ENCODE assay signal across 19 cellular contexts in the genomic region with DNA sequence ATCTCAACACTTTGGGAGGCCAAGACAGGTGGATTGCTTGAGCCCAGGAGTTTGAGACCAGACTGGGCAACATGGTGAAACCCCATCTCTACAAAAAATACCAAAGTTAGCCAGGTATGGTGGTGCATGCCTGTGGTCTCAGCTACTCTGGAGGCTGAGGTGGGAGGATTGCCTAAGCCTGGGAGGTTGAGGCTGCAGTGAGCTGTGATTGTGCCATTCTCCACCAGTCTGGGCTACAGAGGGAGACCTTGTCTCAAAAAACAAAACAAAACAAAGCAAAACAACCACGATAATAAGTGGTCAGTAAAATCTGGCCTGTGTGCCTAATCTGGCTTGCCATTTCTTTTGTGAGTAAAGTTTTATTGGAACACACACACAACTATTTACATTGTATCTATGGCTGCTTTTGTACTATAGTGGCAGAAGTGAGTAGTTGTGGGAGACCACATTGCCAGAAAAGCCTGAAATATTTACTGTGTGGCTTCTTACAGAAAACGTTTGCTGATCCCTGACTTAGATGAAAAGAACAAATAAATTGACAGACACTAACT. TPM values are rescaled to one million over a fixed set of nuclear protein-coding genes. Genes with fewer than 3 reads are reported as not detected.
DNase-seq lines count a peak whose midpoint lies in the region; ATAC-seq, FAIRE-seq and TF ChIP-seq lines count a peak whose summit lies in the region.
"Had no signal": no experiment of that assay in that cellular context is flagged by ENCODE, and none has a peak within 500 bp of the region (broad histone marks: within the 10 kb centered on the region; RNA-seq: fewer than 3 reads in every experiment).

No MANE protein-coding gene starts in this region.

- H3K4me3 ChIP-seq in A549: no peak overlapping the region
- no peak overlapping the region for H3K4me3 ChIP-seq in CD8-positive, alpha-beta memory T cell (ENCODE audit: low read length)
- H3K4me3 ChIP-seq in ovary: no peak overlapping the region

- no peak for TF ChIP-seq RAD21 in A549 (conservative IDR thresholded peaks at IDR 0.05 in 1 of 2, IDR thresholded peaks at IDR 0.05 in 1 of 2)

- no peak for TF ChIP-seq POLR2A in A549 (IDR thresholded peaks at IDR 0.05; ENCODE audit: low read length)
- no peak for TF ChIP-seq POLR2A in ovary (IDR thresholded peaks at IDR 0.05)

- H3K9me3 ChIP-seq in A549: peaks cover 27% of the 10 kb centered on the region
- H3K9me3 ChIP-seq in CD8-positive, alpha-beta memory T cell (ENCODE audit: low read length): peaks cover 16% of the 10 kb centered on the region
- peaks cover 0 to 3% of the 10 kb centered on the region in 2 donors for H3K9me3 ChIP-seq in ovary

- CTCF ChIA-PET in A549 (lab: Yijun Ruan, JAX) (no interaction called here), T-cell (lab: Charles Lee) (no interaction called here)
- CTCF ChIA-PET in CD8-positive, alpha-beta memory T cell (lab: Charles Lee): no interaction called here

- no peak for FAIRE-seq in A549 (lab: Jason Lieb, UNC)
- FAIRE-seq: GM12891 had no signal

- no peak overlapping the region; a peak in 1 of 6 replicates for H3K27ac ChIP-seq in A549
- H3K27ac ChIP-seq in CD8-positive, alpha-beta memory T cell (ENCODE audit: low read depth, low read length): no peak overlapping the region
- no peak overlapping the region for H3K27ac ChIP-seq in ovary

- DNase-seq in A549 (ENCODE audit: low read depth in 1 of 2, low spot score in 1 of 2): peak in 1 of 2 experiments; percentile 11
- no peak for DNase-seq in CD8-positive, alpha-beta memory T cell
- no peak for DNase-seq in T-cell
- DNase-seq in iris pigment epithelial cell (ENCODE audit: low read depth): peak; percentile 0
- DNase-seq in kidney glomerular epithelial cell (lab: John Stamatoyannopoulos, UW): no peak
- no peak for DNase-seq in AG20443 (ENCODE audit: low spot score)
- no peak for DNase-seq in sciatic nerve (ENCODE audit: low spot score)
- DNase-seq in ovary: no peak
- DNase-seq: AML-193, GDM1, GOT3, MM.1S, NCI-H1105 treated with DMSO at 0.1 percent for 48 hours, NCI-H1694 treated with DMSO at 0.1 percent for 48 hours, NCI-H2107, NCI-H226, NCI-H524 treated with DMSO at 0.1 percent for 48 hours, SIG-M5 had no signal

- H3K27me3 Mint-ChIP-seq in CD8-positive, alpha-beta memory T cell: no peaks in the 10 kb centered on the region
- H3K27me3 Mint-ChIP-seq in T-cell: no peaks in the 10 kb centered on the region

- H3K4me1 ChIP-seq in A549 (peaks cover 9% of the 10 kb centered on the region; the same call in 2 of the 3 replicates), ovary (ENCODE audit: insufficient read depth) (no peaks in the 10 kb centered on the region)
- H3K4me1 ChIP-seq in CD8-positive, alpha-beta memory T cell (ENCODE audit: insufficient read depth, low read length): no peaks in the 10 kb centered on the region

- H3K4me1 Mint-ChIP-seq in CD8-positive, alpha-beta memory T cell: peaks cover 11 to 20% (median 12%) of the 10 kb centered on the region in 3 donors
- H3K4me1 Mint-ChIP-seq in T-cell: peaks cover 10 to 16% (median 16%) of the 10 kb centered on the region in 3 donors

- H3K9me3 Mint-ChIP-seq in CD8-positive, alpha-beta memory T cell: peaks cover 15 to 39% (median 24%) of the 10 kb centered on the region in 5 donors
- peaks cover 2 to 27% (median 13%) of the 10 kb centered on the region in 3 donors for H3K9me3 Mint-ChIP-seq in T-cell

- intact Hi-C loops in sciatic nerve (cut with DNase I) (no loop called here), ovary (cut with DNase I) (no loop called here)

- no peaks in the 10 kb centered on the region for H3K27me3 ChIP-seq in CD8-positive, alpha-beta memory T cell (ENCODE audit: insufficient read depth, low read length, poor library complexity, severe bottlenecking)
- no peaks in the 10 kb centered on the region for H3K27me3 ChIP-seq in ovary

- peaks cover 9 to 36% (median 13%) of the 10 kb centered on the region in 3 donors for H3K36me3 Mint-ChIP-seq in CD8-positive, alpha-beta memory T cell
- peaks cover 12% of the 10 kb centered on the region for H3K36me3 Mint-ChIP-seq in T-cell

- no peak overlapping the region for H3K4me3 Mint-ChIP-seq in CD8-positive, alpha-beta memory T cell
- no peak overlapping the region for H3K4me3 Mint-ChIP-seq in T-cell

- peak overlapping the region in 7 of 8 donors; percentile 5 to 81 (median 32) for H3K27ac Mint-ChIP-seq in CD8-positive, alpha-beta memory T cell
- peak overlapping the region; percentile 50 to 61 for H3K27ac Mint-ChIP-seq in T-cell

- no peak for ATAC-seq in A549
- ATAC-seq in T-cell (replicated peaks in 1 of 4): no peak
- no peak for ATAC-seq in sciatic nerve

- H3K4me2 ChIP-seq in A549: peak overlapping the region; percentile 46

- no peaks in the 10 kb centered on the region for H3K36me3 ChIP-seq in CD8-positive, alpha-beta memory T cell (ENCODE audit: insufficient read depth, low read length)
- H3K36me3 ChIP-seq in ovary: no peaks in the 10 kb centered on the region

- POLR2A ChIA-PET in A549 (lab: Yijun Ruan, JAX): interaction anchor here (1.5 kb wide), 1 partner anchor 20 kb away, joined by 3 read pairs; the partner anchor contains the start of gene M6PR
- POLR2A ChIA-PET in CD8-positive, alpha-beta memory T cell (lab: Charles Lee): no interaction called here
- POLR2A ChIA-PET in T-cell (lab: Charles Lee): no interaction called here

- 10% methylated on average over 2 of the region's 2 CpGs for WGBS in A549 (ENCODE audit: missing lambda C conversion rate)
- WGBS in ovary, 3 donors: 61 to 63% (median 62%) methylated on average over 2 of the region's 2 CpGs

- TF ChIP-seq EP300 in A549 (IDR thresholded peaks at IDR 0.05): no peak
- no peak for TF ChIP-seq EP300 in ovary (IDR thresholded peaks at IDR 0.05)

- TF ChIP-seq CTCF in A549 (IDR thresholded peaks at IDR 0.05) (no peak), ovary (IDR thresholded peaks at IDR 0.05) (no peak)

TF ChIP-seq in A549, 52 proteins besides CTCF, POLR2A, EP300 and RAD21:
- no peak for TF ChIP-seq ZFP36 (IDR thresholded peaks at IDR 0.05; ENCODE audit: borderline replicate concordance, partially characterized antibody)
- no peak for TF ChIP-seq FOSL2 (IDR thresholded peaks at IDR 0.05)
- no peak for TF ChIP-seq FOSL2 (CRISPR knock-in tag; IDR thresholded peaks at IDR 0.05)
- TF ChIP-seq CEBPB (IDR thresholded peaks at IDR 0.05): no peak
- no peak for TF ChIP-seq MAZ (IDR thresholded peaks at IDR 0.05; ENCODE audit: borderline replicate concordance, low read depth, low read length)
- no peak for TF ChIP-seq ZC3H11A (IDR thresholded peaks at IDR 0.05)
- TF ChIP-seq CHD2 (IDR thresholded peaks at IDR 0.05; ENCODE audit: low read length, partially characterized antibody): no peak

RNA-seq across cellular contexts. Expression of gene KLRG1, which starts 19.4 kb away (rescaled TPM):
- 7.5 and 9.4 TPM in 2 replicates for polyA plus RNA-seq in A549 (2011; rRNA removed)
- 3.1 and 3.3 TPM in 2 replicates for polyA plus RNA-seq in A549 (2012; cell fraction: cytosol; rRNA removed)
- polyA plus RNA-seq in A549 (2012; cell fraction: nucleus; rRNA removed): 1.3 and 1.8 TPM in 2 replicates
- polyA plus RNA-seq in A549 (2017; fragmentation: RNase III; extraction: RNeasy Plus Mini Kit Qiagen cat#74134 plus additional on column Dnase treatment): 3.8 to 5.1 TPM (median 4.8 TPM) in 3 replicates
- polyA minus RNA-seq in A549 (2011; rRNA and poly(A)+ RNA removed): 4.4 and 5.1 TPM in 2 replicates
- total RNA-seq in CD8-positive, alpha-beta memory T cell: 10 to 100 TPM; 11.5 to 12.3 TPM
- 364 TPM for polyA plus RNA-seq in CD8-positive, alpha-beta memory T cell
- 10 to 100 TPM; 11.9 to 80.4 (median 28.0) TPM for total RNA-seq in T-cell
- total RNA-seq in sciatic nerve: 4.5 TPM
- total RNA-seq in ovary: 1 to 10 TPM in 3 of 7 donors, under 1 TPM in 4; 0.42 to 1.4 (median 0.93) TPM
- 1 to 10 TPM; 1.1 to 4.3 TPM for polyA plus RNA-seq in ovary

RNA-seq across cellular contexts. Expression of gene M6PR, which starts 20.5 kb away (rescaled TPM):
- polyA plus RNA-seq in A549 (2011; rRNA removed): 162 and 227 TPM in 2 replicates
- polyA plus RNA-seq in A549 (2012; cell fraction: cytosol; rRNA removed): 95.6 and 106 TPM in 2 replicates
- polyA plus RNA-seq in A549 (2012; cell fraction: nucleus; rRNA removed): 63.2 and 138 TPM in 2 replicates
- 145 to 187 TPM (median 182 TPM) in 3 replicates for polyA plus RNA-seq in A549 (2017; fragmentation: RNase III; extraction: RNeasy Plus Mini Kit Qiagen cat#74134 plus additional on column Dnase treatment)
- 264 and 270 TPM in 2 replicates for polyA minus RNA-seq in A549 (2011; rRNA and poly(A)+ RNA removed)
- total RNA-seq in CD8-positive, alpha-beta memory T cell: 100 to 1,000 TPM; 226 to 248 TPM
- 329 TPM for polyA plus RNA-seq in CD8-positive, alpha-beta memory T cell
- total RNA-seq in T-cell: 100 to 1,000 TPM; 162 to 189 (median 187) TPM
- 101 TPM for total RNA-seq in sciatic nerve
- total RNA-seq in ovary: 100 to 1,000 TPM in 4 of 7 donors, 10 to 100 TPM in 3; 58.2 to 133 (median 101) TPM
- 100 to 1,000 TPM in 1 of 2 donors, 10 to 100 TPM in 1; 44.9 to 150 TPM for polyA plus RNA-seq in ovary

RNA-seq across cellular contexts. Expression of gene PHC1, which starts 55.6 kb away (rescaled TPM):
- 26.5 and 40.5 TPM in 2 replicates for polyA plus RNA-seq in A549 (2011; rRNA removed)
- polyA plus RNA-seq in A549 (2012; cell fraction: cytosol; rRNA removed): 13.8 and 17.9 TPM in 2 replicates
- 38.6 and 42.8 TPM in 2 replicates for polyA plus RNA-seq in A549 (2012; cell fraction: nucleus; rRNA removed)
- 10.6 to 12.6 TPM (median 11.2 TPM) in 3 replicates for polyA plus RNA-seq in A549 (2017; fragmentation: RNase III; extraction: RNeasy Plus Mini Kit Qiagen cat#74134 plus additional on column Dnase treatment)
- polyA minus RNA-seq in A549 (2011; rRNA and poly(A)+ RNA removed): 30.9 and 33.5 TPM in 2 replicates
- 10 to 100 TPM; 18.5 to 19.5 TPM for total RNA-seq in CD8-positive, alpha-beta memory T cell
- 21.0 TPM for polyA plus RNA-seq in CD8-positive, alpha-beta memory T cell
- 10 to 100 TPM; 38.6 to 54.6 (median 42.9) TPM for total RNA-seq in T-cell
- 44.6 TPM for total RNA-seq in sciatic nerve
- total RNA-seq in ovary: 10 to 100 TPM; 48.3 to 66.6 (median 58.9) TPM
- polyA plus RNA-seq in ovary: 10 to 100 TPM; 35.0 to 36.2 TPM
